ENCODE assay signal across 8 cellular contexts in genomic region chr5:177426566-177427210, GRCh38. TPM values are rescaled to one million over a fixed set of nuclear protein-coding genes. Genes with fewer than 3 reads are reported as not detected.
A peak's percentile ranks its signal among the peaks of the same experiment; 100 is the strongest.
DNase-seq lines count a peak whose midpoint lies in the region; ATAC-seq and TF ChIP-seq lines count a peak whose summit lies in the region.

GRK6 (plus strand) TSS chr5:177426676; CDS start chr5:177426846, 170 bp downstream.

- POLR2A ChIA-PET in IMR-90 (lab: Charles Lee; ENCODE audit: unreplicated experiment): interaction anchor here (0.6 to 0.9 kb wide), 5 partner anchors 10 to 142 kb away, joined by 3 to 7 read pairs (median 5); partner anchors contain the start of gene PDLIM7

- H2AK9ac ChIP-seq in IMR-90 (replicated peaks; ENCODE audit: low read depth, low read length, poor library complexity): peak within 1 kb of the TSS; percentile 95

- TF ChIP-seq CTCF in IMR-90 (conservative IDR thresholded peaks at IDR 0.05; ENCODE audit: low read depth, low read length) (no peak), dorsolateral prefrontal cortex (IDR thresholded peaks at IDR 0.05 in 54 of 56, conservative IDR thresholded peaks at IDR 0.05 in 2 of 56; ENCODE audit: low read depth in 1 of 56, partially characterized antibody in 56 of 56) (no peak)

- peak within 1 kb of the TSS; percentile 97 for H3K4ac ChIP-seq in IMR-90 (ENCODE audit: low read depth, low read length)

- BruUV-seq in IMR-90 (replicated peaks; lab: Mats Ljungman, UMichigan): no TSS peak

- H3K36me3 ChIP-seq in IMR-90 (ENCODE audit: control insufficient read depth, insufficient read depth, low read length) (no peaks in the 10 kb centered on the region), stomach smooth muscle (ENCODE audit: control insufficient read depth in 2 of 2, insufficient read depth in 2 of 2, low read length in 2 of 2) (peaks cover 0 to 2% of the 10 kb centered on the region in 2 donors)

- peak within 1 kb of the TSS; percentile 95 to 98 for H4K8ac ChIP-seq in IMR-90 (ENCODE audit: low read depth in 2 of 2, low read length in 2 of 2)

- ATAC-seq in GM21423 (IDR thresholded peaks at IDR 0.05; ENCODE audit: unreplicated experiment) (peak; percentile 5), IMR-90 (ENCODE audit: low read depth) (peak; percentile 8)

- peak within 1 kb of the TSS; percentile 90 for H2BK120ac ChIP-seq in IMR-90 (ENCODE audit: low read depth, low read length)

- TF ChIP-seq RAD21 in IMR-90 (IDR thresholded peaks at IDR 0.05; ENCODE audit: low read length): no peak

- H3K27ac ChIP-seq in IMR-90 (ENCODE audit: insufficient read depth, low read length): peak within 1 kb of the TSS; percentile 85
- peak within 1 kb of the TSS; percentile 66 to 98 (median 92) for H3K27ac ChIP-seq in dorsolateral prefrontal cortex
- H3K27ac ChIP-seq in stomach smooth muscle (ENCODE audit: low read length): peak within 1 kb of the TSS; percentile 92

- peak within 1 kb of the TSS; percentile 97 for H2AFZ ChIP-seq in IMR-90 (replicated peaks; ENCODE audit: low read length, poor library complexity)

- H3K9ac ChIP-seq in IMR-90 (ENCODE audit: low read depth, low read length): peak within 1 kb of the TSS; percentile 76
- H3K9ac ChIP-seq in stomach smooth muscle (ENCODE audit: low read length in 2 of 2): peak within 1 kb of the TSS; percentile 83 to 91

- DNase-seq in D341Med (ENCODE audit: low spot score): peak; percentile 98
- DNase-seq in IMR-90: no peak
- DNase-seq in activated CD4-positive, alpha-beta T cell treated with anti-CD3 and anti-CD28 coated beads for 48 hours: peak; percentile 76
- no peak for DNase-seq in dorsolateral prefrontal cortex
- no peak for DNase-seq in lung microvascular endothelial cell (ENCODE audit: low read depth in 2 of 2)
- DNase-seq in pons (ENCODE audit: low spot score): no peak

- peak within 1 kb of the TSS; percentile 93 for H3K23ac ChIP-seq in IMR-90 (ENCODE audit: low read depth, low read length)

- dilution Hi-C loops in IMR-90 (cut with HindIII; ENCODE audit: low sequenced_read_pairs, unreplicated experiment): no loop called here

- 0% methylated on average over 51 of the region's 82 CpGs; no CpG with 5 or more reads in 1 of the 2 experiments for WGBS in IMR-90 (ENCODE audit: extremely low coverage in 2 of 2, insufficient read length in 1 of 2), 2 experiments

- H4K91ac ChIP-seq in IMR-90 (ENCODE audit: insufficient read depth, low read depth, low read length): peak within 1 kb of the TSS; percentile 96

- peak within 1 kb of the TSS; percentile 94 for H4K5ac ChIP-seq in IMR-90 (ENCODE audit: low read depth, low read length)

- H3K4me3 ChIP-seq in IMR-90 (ENCODE audit: insufficient read depth, low read depth, low read length) (peak within 1 kb of the TSS; percentile 81), dorsolateral prefrontal cortex (peak within 1 kb of the TSS; percentile 71 to 94 (median 88)), stomach smooth muscle (ENCODE audit: low read length in 2 of 2) (peak within 1 kb of the TSS; percentile 73 to 82)

- H2BK20ac ChIP-seq in IMR-90 (ENCODE audit: low read depth, low read length): peak within 1 kb of the TSS; percentile 84

- H3K18ac ChIP-seq in IMR-90 (ENCODE audit: low read depth, low read length): peak within 1 kb of the TSS; percentile 75

- in situ Hi-C loops in IMR-90 (cut with MboI; ENCODE audit: low sequenced_read_pairs): no loop called here

- peaks cover 13 to 49% of the 10 kb centered on the region in 2 experiments for H3K79me1 ChIP-seq in IMR-90 (ENCODE audit: low read depth in 1 of 2, low read length in 2 of 2)

- peak within 1 kb of the TSS; percentile 97 for H2BK15ac ChIP-seq in IMR-90 (ENCODE audit: low read depth, low read length)

- H4K20me1 ChIP-seq in IMR-90 (ENCODE audit: insufficient read depth, low read length): peaks cover 29% of the 10 kb centered on the region

- peak within 1 kb of the TSS; percentile 93 for H2AK5ac ChIP-seq in IMR-90 (ENCODE audit: low read depth, low read length)

- intact Hi-C loops in IMR-90 (cut with micrococcal nuclease): loop anchor here (1.0 kb wide), 1 partner anchor 22 kb away; no protein-coding TSS in a partner anchor
- intact Hi-C loops in dorsolateral prefrontal cortex (cut with DNase I): loop anchor here (1.0 to 2.0 kb wide), 2 partner anchors 20 to 21 kb away; partner anchors contain the start of gene PRR7 (in 1 of the 2)

- H3K4me2 ChIP-seq in IMR-90 (ENCODE audit: low read depth, low read length): peak within 1 kb of the TSS; percentile 90

- H3K27me3 ChIP-seq in IMR-90 (ENCODE audit: control insufficient read depth, insufficient read depth, low read length): no peaks in the 10 kb centered on the region
- no peaks in the 10 kb centered on the region for H3K27me3 ChIP-seq in dorsolateral prefrontal cortex
- H3K27me3 ChIP-seq in stomach smooth muscle (ENCODE audit: control insufficient read depth in 1 of 2, insufficient read depth in 2 of 2, low read length in 2 of 2): no peaks in the 10 kb centered on the region

- CTCF ChIA-PET in IMR-90 (lab: Yijun Ruan, JAX): interaction anchor here (0.6 to 3.1 kb wide), 4 partner anchors 13 to 74 kb away, joined by 3 to 13 read pairs (median 4); no protein-coding TSS in a partner anchor

- peak within 1 kb of the TSS; percentile 95 for H3K14ac ChIP-seq in IMR-90 (replicated peaks; ENCODE audit: low read depth, low read length)

- H3K9me3 ChIP-seq in IMR-90 (ENCODE audit: control insufficient read depth, insufficient read depth, low read length) (no peaks in the 10 kb centered on the region), stomach smooth muscle (ENCODE audit: control insufficient read depth in 2 of 2, low read length in 2 of 2) (no peaks in the 10 kb centered on the region)

- H3K9me1 ChIP-seq in IMR-90 (ENCODE audit: insufficient read depth, low read length): peaks cover 15% of the 10 kb centered on the region

- H3K4me1 ChIP-seq in IMR-90 (ENCODE audit: control insufficient read depth, insufficient read depth, low read length) (peaks cover 13% of the 10 kb centered on the region), stomach smooth muscle (ENCODE audit: control insufficient read depth, insufficient read depth, low read length) (peaks cover 38% of the 10 kb centered on the region)

- TF ChIP-seq POLR2A in IMR-90 (IDR thresholded peaks at IDR 0.05; ENCODE audit: low read depth, low read length): peak; percentile 59

- peak within 1 kb of the TSS; percentile 75 for H2BK5ac ChIP-seq in IMR-90 (ENCODE audit: low read depth, low read length, poor library complexity, severe bottlenecking)

- H3K56ac ChIP-seq in IMR-90 (ENCODE audit: extremely low read depth, insufficient read depth, low read length): peak within 1 kb of the TSS; percentile 82

TF ChIP-seq in IMR-90, 13 proteins besides CTCF, POLR2A, EP300 and RAD21:
- TF ChIP-seq MXI1 (IDR thresholded peaks at IDR 0.05; ENCODE audit: borderline replicate concordance, low read depth, low read length): 0 out of 2 replicates have a peak, but pooled peaks have one; percentile 19
- TF ChIP-seq MAZ (IDR thresholded peaks at IDR 0.05; ENCODE audit: borderline replicate concordance, low read depth, low read length): peak; percentile 92
- TF ChIP-seq BHLHE40 (IDR thresholded peaks at IDR 0.05; ENCODE audit: low read depth, low read length): peak; percentile 3; the same call in 1 of the 2 replicates
- TF ChIP-seq FOS (IDR thresholded peaks at IDR 0.05; ENCODE audit: low read depth, low read length): no peak

RNA-seq across cellular contexts. Expression of gene GRK6, which starts in this region (rescaled TPM):
- total RNA-seq in IMR-90 (2012; rRNA removed) (30.1 and 35.0 TPM in 2 replicates), dorsolateral prefrontal cortex (10 to 100 TPM; 25.6 to 45.9 (median 34.0) TPM), lung microvascular endothelial cell (11.3 and 14.7 TPM in 2 replicates)
- polyA plus RNA-seq in IMR-90 (2012; rRNA removed): 25.3 and 30.1 TPM in 2 replicates
- 29.1 and 34.2 TPM in 2 replicates for polyA plus RNA-seq in IMR-90 (2012; cell fraction: cytosol; rRNA removed)
- 23.2 and 34.3 TPM in 2 replicates for polyA plus RNA-seq in IMR-90 (2012; cell fraction: nucleus; rRNA removed; ENCODE audit: low replicate concordance)

Comparison
In these comparisons a context has a peak if more than half of its experiments do, and no peak if none do; other contexts are left out.
1. DNase-seq: peak in D341Med (single experiment) and activated CD4-positive, alpha-beta T cell treated with anti-CD3 and anti-CD28 coated beads for 48 hours (single experiment); none in IMR-90 (single experiment), dorsolateral prefrontal cortex (0 of 10), lung microvascular endothelial cell (0 of 2) and pons (single experiment).
2. Peak in every context shown above with its lines, with median percentiles within 50 percentile points of each other: H3K27ac ChIP-seq and H3K4me3 ChIP-seq.